In the genomic region with DNA sequence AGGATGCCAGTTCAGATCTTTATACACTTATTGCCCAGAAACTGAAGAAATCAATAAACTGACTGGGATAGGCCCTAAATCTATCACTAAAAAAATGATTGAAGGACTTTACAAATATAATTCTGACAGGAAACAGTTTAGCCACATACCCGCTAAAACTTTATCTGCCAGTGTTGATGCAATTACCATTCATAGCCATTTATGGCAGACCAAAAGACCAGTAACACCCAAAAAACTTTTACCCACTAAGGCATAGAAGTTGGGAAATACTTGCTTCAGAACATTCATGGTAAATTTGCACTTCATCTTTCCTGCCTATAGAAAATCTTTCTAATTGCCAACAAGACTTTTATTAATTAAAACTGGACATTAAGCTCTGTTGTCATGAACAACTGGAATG, we compare ENCODE assay signal across 18 cellular contexts. TPM values are rescaled to one million over a fixed set of nuclear protein-coding genes. Genes with fewer than 3 reads are reported as not detected.
DNase-seq lines count a peak whose midpoint lies in the region; ATAC-seq, FAIRE-seq and TF ChIP-seq lines count a peak whose summit lies in the region.
"Had no signal": no experiment of that assay in that cellular context is flagged by ENCODE, and none has a peak within 500 bp of the region (broad histone marks: within the 10 kb centered on the region; RNA-seq: fewer than 3 reads in every experiment).

No MANE protein-coding gene starts in this region.

- ATAC-seq in natural killer cell = peak in 1 of 3 donors; percentile 21

- no peak for TF ChIP-seq POLR2A in H54 (IDR thresholded peaks at IDR 0.05; ENCODE audit: low read depth, low read length)

- TF ChIP-seq CTCF in natural killer cell (IDR thresholded peaks at IDR 0.05) (no peak), GM13976 (IDR thresholded peaks at IDR 0.05; ENCODE audit: borderline replicate concordance, control extremely low read depth, extremely low read depth, insufficient read depth, missing control alignments) (no peak)

- peak overlapping the region; percentile 21 for H3K4me3 Mint-ChIP-seq in natural killer cell
- H3K4me3 Mint-ChIP-seq: CD4-positive, alpha-beta memory T cell had no signal

- H3K36me3 Mint-ChIP-seq in natural killer cell = no peaks in the 10 kb centered on the region

- H3K9me3 Mint-ChIP-seq in natural killer cell = no peaks in the 10 kb centered on the region
- H3K9me3 Mint-ChIP-seq: CD4-positive, alpha-beta memory T cell had no signal

- H3K4me1 Mint-ChIP-seq in natural killer cell = peaks cover 18 to 27% of the 10 kb centered on the region in 2 donors

- intact Hi-C loops in natural killer cell (cut with micrococcal nuclease) = no loop called here

- in situ Hi-C loops in GM13976 (cut with MboI; ENCODE audit: low sequenced_read_pairs, unreplicated experiment) = no loop called here

- FAIRE-seq in H54 (lab: Jason Lieb, UNC) (peak; percentile 15), GM19239 (lab: Jason Lieb, UNC) (no peak)

- H3K27me3 Mint-ChIP-seq in natural killer cell (ENCODE audit: low read depth in 2 of 2) = no peaks in the 10 kb centered on the region
- H3K27me3 Mint-ChIP-seq: CD4-positive, alpha-beta memory T cell had no signal

- no peak overlapping the region for H3K27ac Mint-ChIP-seq in natural killer cell
- H3K27ac Mint-ChIP-seq: CD4-positive, alpha-beta memory T cell had no signal

- DNase-seq in H54 (ENCODE audit: insufficient read length, low spot score) (no peak), MV-4-11 (lab: John Stamatoyannopoulos, UW) (peak; percentile 86), SKM-1 (lab: John Stamatoyannopoulos, UW; ENCODE audit: unreplicated experiment) (peak; percentile 37), natural killer cell (no peak), DMS53 (lab: John Stamatoyannopoulos, UW) (no peak), GM13976 (ENCODE audit: low spot score) (no peak), GM19239 (ENCODE audit: insufficient read length, low spot score) (no peak)
- DNase-seq: BE2C; CD4-positive, alpha-beta memory T cell; KBM-7; NCI-H1417 treated with DMSO at 0.1 percent for 48 hours; NCI-H2029; NCI-H524; PC-9; SK-N-SH; T-helper 2 cell had no signal

RNA-seq across cellular contexts. Expression of a gene that starts 15.0 kb away (rescaled TPM):
- 1 to 10 TPM; 2.1 to 9.4 (median 2.7) TPM for total RNA-seq in natural killer cell
- total RNA-seq: Daoy, M059J, PC-9 had no signal

RNA-seq across cellular contexts. Expression of a gene that starts 36.9 kb away (rescaled TPM):
- under 1 TPM in 2 of 3 donors, not detected in 1; 0.13 to 0.18 TPM for total RNA-seq in natural killer cell

Comparison
In these comparisons a context has a peak if more than half of its experiments do, and no peak if none do; other contexts are left out.
1. DNase-seq: peak in MV-4-11 (single experiment) and SKM-1 (single experiment); none in H54 (single experiment), natural killer cell (single experiment), DMS53 (single experiment), GM13976 (single experiment) and GM19239 (single experiment).